22 cellular contexts compared by ENCODE assay signal in the genomic region with DNA sequence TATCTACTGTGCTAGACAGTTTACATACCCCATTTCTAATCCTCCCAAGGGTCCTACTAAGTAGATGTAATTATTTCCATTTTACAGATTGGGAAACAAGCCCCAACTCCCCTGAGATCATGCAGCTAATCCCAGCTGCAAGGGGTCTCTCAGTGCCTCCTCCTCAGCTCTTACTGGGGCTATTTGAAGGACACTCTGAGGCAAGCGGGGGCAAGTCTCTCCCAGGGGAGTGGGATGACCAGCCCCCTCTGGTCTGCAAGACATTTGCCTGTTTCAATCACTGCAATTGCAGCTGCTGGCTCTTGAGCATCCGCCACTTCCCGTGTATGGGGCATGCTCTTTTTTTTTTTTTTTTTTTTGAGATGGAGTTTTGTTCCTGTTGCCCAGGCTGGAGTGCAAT.
"Had no signal": no experiment of that assay in that cellular context is flagged by ENCODE, and none has a peak within 500 bp of the region (broad histone marks: within the 10 kb centered on the region; RNA-seq: fewer than 3 reads in every experiment).

No MANE protein-coding gene starts in this region.

- FAIRE-seq: keratinocyte had no signal

- H3K27ac ChIP-seq: esophagus squamous epithelium, gastroesophageal sphincter, neutrophil, psoas muscle, right lobe of liver, spleen, tibial artery, vagina had no signal

- ATAC-seq: effector memory CD8-positive, alpha-beta T cell; gastroesophageal sphincter; naive thymus-derived CD4-positive, alpha-beta T cell; psoas muscle; right lobe of liver had no signal

- H3K27me3 ChIP-seq: esophagus squamous epithelium, neutrophil, right lobe of liver, upper lobe of left lung, vagina had no signal

- H3K9me3 ChIP-seq: esophagus squamous epithelium, gastroesophageal sphincter, left lung, neutrophil, psoas muscle, right lobe of liver, spleen, tibial artery, upper lobe of left lung, vagina had no signal

- H3K4me1 ChIP-seq: esophagus squamous epithelium, gastroesophageal sphincter, left lung, psoas muscle, right lobe of liver, tibial artery, vagina had no signal

- DNase-seq: effector memory CD8-positive, alpha-beta T cell; esophagus squamous epithelium; foreskin fibroblast; immature natural killer cell; left lung; mesendoderm; naive thymus-derived CD4-positive, alpha-beta T cell; nephron progenitor cell; psoas muscle; retina; right lobe of liver; spleen; stimulated activated CD4-positive, alpha-beta T cell treated with anti-CD3 and anti-CD28 coated beads, Interleukin-15, amount 100 ng/mL, for 24 hours; stimulated activated CD4-positive, alpha-beta T cell treated with anti-CD3 and anti-CD28 coated beads, Interleukin-1b, Interleukin-23, amount 100 ng/mL, for 48 hours; stimulated activated CD4-positive, alpha-beta T cell treated with anti-CD3 and anti-CD28 coated beads, Interleukin-4, amount 100 ng/mL, for 24 hours; tibial artery; upper lobe of left lung had no signal

- H3K36me3 ChIP-seq: esophagus squamous epithelium, gastroesophageal sphincter, left lung, neutrophil, right lobe of liver, spleen, tibial artery, upper lobe of left lung, vagina had no signal

- H3K4me3 ChIP-seq: esophagus squamous epithelium, gastroesophageal sphincter, left lung, lung, psoas muscle, right lobe of liver, spleen, tibial artery, upper lobe of left lung, vagina had no signal
